In the genomic region with DNA sequence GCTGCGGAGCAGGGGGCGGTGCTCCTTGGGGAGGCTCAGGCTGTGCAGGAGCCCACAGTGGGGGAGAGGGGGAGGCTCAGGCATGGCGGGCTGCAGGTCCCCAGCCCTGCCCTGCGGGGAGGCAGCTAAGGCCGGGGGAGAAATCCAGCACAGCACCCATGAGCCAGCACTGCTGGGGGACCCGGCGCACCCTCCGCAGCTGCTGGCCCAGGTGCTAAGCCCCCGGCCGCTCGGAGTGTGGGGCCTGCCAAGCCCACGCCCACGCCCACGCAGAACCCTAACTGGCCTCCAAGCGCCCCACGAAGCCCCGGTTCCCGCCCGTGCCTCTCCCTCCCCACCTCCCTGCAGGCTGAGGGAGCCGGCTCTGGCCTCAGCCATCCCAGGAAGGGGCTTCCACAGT, we compare ENCODE assay signal across 9 cellular contexts.
"Had no signal": no experiment of that assay in that cellular context is flagged by ENCODE, and none has a peak within 500 bp of the region (broad histone marks: within the 10 kb centered on the region; RNA-seq: fewer than 3 reads in every experiment).

No MANE protein-coding gene starts in this region.

- H3K9ac ChIP-seq: GM23248 had no signal

- H3K4me3 ChIP-seq: GM23248, GM23338, HAP-1 had no signal

- ATAC-seq: GM23338, HCT116 had no signal

- H3K4me1 ChIP-seq: HAP-1 had no signal

- H3K4me3 Mint-ChIP-seq: GM23338, H9, HFFc6 had no signal

- H3K36me3 ChIP-seq: HAP-1 had no signal

- H3K9me3 ChIP-seq: HAP-1 had no signal

- DNase-seq: GM23248, GOT3, H7, H9, HCEC 1CT, HFFc6 had no signal

- H3K27ac ChIP-seq: GM23248 had no signal

- H3K27ac Mint-ChIP-seq: GM23338, H9, HFFc6 had no signal

- H2AFZ ChIP-seq: GM23248, GM23338 had no signal
